2 cellular contexts compared by ENCODE assay signal in the genomic region with DNA sequence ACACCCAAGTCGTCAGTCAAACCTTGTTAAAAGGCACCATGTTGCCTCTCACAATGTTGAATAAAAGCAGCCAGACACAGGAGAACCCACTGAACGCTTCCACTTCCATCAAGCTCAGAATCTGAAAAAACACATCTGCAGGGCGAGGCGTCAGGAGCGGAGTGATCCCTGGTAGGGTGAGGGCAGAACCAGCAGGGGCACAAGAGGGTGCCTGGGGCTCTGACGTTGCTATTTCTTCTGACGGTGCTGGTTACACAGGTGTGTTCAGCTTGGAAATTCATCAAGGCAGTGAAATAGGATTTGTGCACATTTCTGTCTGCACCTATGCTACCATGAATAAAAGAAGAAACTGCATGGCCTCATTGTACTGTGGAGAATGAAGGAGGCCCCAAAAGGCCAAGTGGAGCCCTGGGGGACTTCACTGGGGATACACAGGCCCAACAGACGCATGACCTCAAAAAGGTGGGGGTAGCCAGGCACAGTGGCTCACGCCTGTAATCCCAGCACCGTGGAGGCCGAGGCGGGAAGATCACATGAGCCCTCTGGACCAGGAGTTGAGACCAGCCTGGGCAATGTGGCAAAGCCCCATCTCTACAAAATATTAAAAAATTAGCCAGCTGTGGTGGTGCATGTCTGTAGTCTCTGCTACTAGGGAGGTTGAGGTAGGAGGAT.
TF ChIP-seq lines count a peak whose summit lies in the region.

No MANE protein-coding gene starts in this region.

TF ChIP-seq in GM23338, 12 proteins besides CTCF, POLR2A, EP300 and RAD21:
- TF ChIP-seq CREB1 (CRISPR knock-in tag; IDR thresholded peaks at IDR 0.05; ENCODE audit: low read depth) (no peak), EZH2phosphoT487 (IDR thresholded peaks at IDR 0.05; ENCODE audit: unreplicated experiment) (no peak), ZNF114 (CRISPR knock-in tag; IDR thresholded peaks at IDR 0.05) (no peak)
TF ChIP-seq in GM23338: peak in this region for 0.

TF ChIP-seq in H1, 55 proteins besides CTCF, POLR2A, EP300 and RAD21:
- TF ChIP-seq CEBPB (IDR thresholded peaks at IDR 0.05; ENCODE audit: low read depth, low read length) (no peak), CHD1 (IDR thresholded peaks at IDR 0.05; ENCODE audit: low read depth, low read length) (no peak), GABPA (IDR thresholded peaks at IDR 0.05; ENCODE audit: borderline replicate concordance, insufficient read depth, low read length) (no peak), TCF12 (IDR thresholded peaks at IDR 0.05; ENCODE audit: low read depth, low read length) (no peak), SIRT6 (IDR thresholded peaks at IDR 0.05; ENCODE audit: low read length) (no peak), CBX5 (IDR thresholded peaks at IDR 0.05; ENCODE audit: low read depth, low read length) (no peak)
- TF ChIP-seq, protein P1, sequence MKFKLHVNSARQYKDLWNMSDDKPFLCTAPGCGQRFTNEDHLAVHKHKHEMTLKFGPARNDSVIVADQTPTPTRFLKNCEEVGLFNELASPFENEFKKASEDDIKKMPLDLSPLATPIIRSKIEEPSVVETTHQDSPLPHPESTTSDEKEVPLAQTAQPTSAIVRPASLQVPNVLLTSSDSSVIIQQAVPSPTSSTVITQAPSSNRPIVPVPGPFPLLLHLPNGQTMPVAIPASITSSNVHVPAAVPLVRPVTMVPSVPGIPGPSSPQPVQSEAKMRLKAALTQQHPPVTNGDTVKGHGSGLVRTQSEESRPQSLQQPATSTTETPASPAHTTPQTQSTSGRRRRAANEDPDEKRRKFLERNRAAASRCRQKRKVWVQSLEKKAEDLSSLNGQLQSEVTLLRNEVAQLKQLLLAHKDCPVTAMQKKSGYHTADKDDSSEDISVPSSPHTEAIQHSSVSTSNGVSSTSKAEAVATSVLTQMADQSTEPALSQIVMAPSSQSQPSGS (IDR thresholded peaks at IDR 0.05; ENCODE audit: low read length), result no peak
TF ChIP-seq in H1: peak in this region for 0.
